In the genomic region with DNA sequence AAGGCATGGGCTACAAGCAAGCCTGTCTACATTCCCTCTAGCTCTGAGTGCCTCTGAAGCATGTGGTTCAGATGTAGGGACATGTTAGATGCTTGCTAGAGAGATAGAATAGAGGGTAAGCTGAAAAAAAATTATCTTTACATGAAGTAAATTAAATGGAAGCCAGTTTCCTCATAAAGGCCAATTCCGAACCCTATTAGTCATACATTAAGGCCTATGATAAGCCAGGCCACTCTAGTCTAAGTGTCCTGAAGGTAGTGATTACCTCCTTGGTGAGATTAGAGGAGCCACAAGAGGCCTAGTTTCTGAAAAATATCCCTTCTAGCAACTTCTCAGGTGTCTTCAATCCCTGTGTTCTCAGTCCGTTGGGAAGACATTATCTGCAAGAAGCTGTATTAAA, we compare ENCODE assay signal across 26 cellular contexts.
A peak's percentile ranks its signal among the peaks of the same experiment; 100 is the strongest.
DNase-seq lines count a peak whose midpoint lies in the region; ATAC-seq and TF ChIP-seq lines count a peak whose summit lies in the region.
"Had no signal": no experiment of that assay in that cellular context is flagged by ENCODE, and none has a peak within 500 bp of the region (broad histone marks: within the 10 kb centered on the region; RNA-seq: fewer than 3 reads in every experiment).

No MANE protein-coding gene starts in this region.

- TF ChIP-seq CTCF in SK-N-SH (IDR thresholded peaks at IDR 0.05) (no peak), mucosa of descending colon (IDR thresholded peaks at IDR 0.05) (no peak), stomach (IDR thresholded peaks at IDR 0.05) (no peak)

- no peak for TF ChIP-seq EP300 in SK-N-SH (IDR thresholded peaks at IDR 0.05; ENCODE audit: borderline replicate concordance in 1 of 2, low read depth in 1 of 2, low read length in 1 of 2)
- TF ChIP-seq EP300 in stomach (IDR thresholded peaks at IDR 0.05): no peak

- H3K4me3 ChIP-seq in SK-N-SH (ENCODE audit: low read depth in 2 of 2, low read length in 1 of 2) (no peak overlapping the region), mucosa of descending colon (no peak overlapping the region), stomach (no peak overlapping the region)
- H3K4me3 ChIP-seq: body of pancreas had no signal

- no peak for TF ChIP-seq RAD21 in SK-N-SH (IDR thresholded peaks at IDR 0.05; ENCODE audit: low read length)

- H3K9ac ChIP-seq in SK-N-SH: no peak overlapping the region

- no peak for DNase-seq in SK-N-SH
- peak; percentile 70 for DNase-seq in amniotic epithelial cell (ENCODE audit: low read depth)
- peak; percentile 62 for DNase-seq in iris pigment epithelial cell (ENCODE audit: low read depth)
- no peak for DNase-seq in mucosa of descending colon
- DNase-seq in activated CD4-positive, alpha-beta T cell treated with anti-CD3 and anti-CD28 coated beads for 4 hours: no peak
- DNase-seq in stomach: no peak
- no peak for DNase-seq in COLO668 (lab: John Stamatoyannopoulos, UW; ENCODE audit: unreplicated experiment)
- DNase-seq: activated CD4-positive, alpha-beta T cell treated with anti-CD3 and anti-CD28 coated beads for 48 hours; activated CD8-positive, alpha-beta memory T cell treated with anti-CD3 and anti-CD28 coated beads for 24 hours; activated gamma-delta T cell; activated naive CD8-positive, alpha-beta T cell treated with anti-CD3 and anti-CD28 coated beads, Interleukin-2, amount 10 ng/mL, durations not matched to agents 7 days and 5 days; activated T-cell treated with anti-CD3 and anti-CD28 coated beads, Interleukin-2, amount 50 U/mL, for 1 hour; body of pancreas; CD4-positive, CD25-positive, alpha-beta regulatory T cell; kidney glomerular epithelial cell; NCI-H1436 treated with DMSO at 0.1 percent for 48 hours; NCI-H2107; NCI-H446; posterior cingulate gyrus; right cardiac atrium; stimulated activated CD4-positive, alpha-beta T cell treated with anti-CD3 and anti-CD28 coated beads, Interleukin-4, amount 100 ng/mL, for 4 hours had no signal

- no peak for ATAC-seq in SK-N-SH treated with all-trans-retinoic acid at 6 μM for 48 hours
- no peak for ATAC-seq in mucosa of descending colon
- ATAC-seq: body of pancreas; right cardiac atrium; Right ventricle myocardium inferior; stimulated activated memory B cell treated with anti-CD40 and anti-IgM and Interleukin-4, amounts not matched to agents 10 μg/mL and 1 μg/mL and 100 μg/mL, for 72 hours had no signal

- peaks cover 19% of the 10 kb centered on the region for H3F3A ChIP-seq in SK-N-SH (replicated peaks; ENCODE audit: insufficient read depth)

- WGBS in SK-N-SH (ENCODE audit: low lambda C conversion rate): 40% methylated on average over 2 of the region's 2 CpGs
- 42 to 93% (median 81%) methylated on average over 2 of the region's 2 CpGs for WGBS in stomach, 5 donors

- no peak for TF ChIP-seq POLR2A in stomach (IDR thresholded peaks at IDR 0.05)

- H3K9me2 ChIP-seq in SK-N-SH: no peaks in the 10 kb centered on the region

- H3K4me2 ChIP-seq in SK-N-SH: no peak overlapping the region

- intact Hi-C loops in mucosa of descending colon (cut with DNase I, micrococcal nuclease) (no loop called here), stomach (cut with DNase I; ENCODE audit: low total_unique reads) (no loop called here)

- H3K4me1 ChIP-seq in SK-N-SH (ENCODE audit: control insufficient read depth in 1 of 2, insufficient read depth in 2 of 2, low read depth in 1 of 2, low read length in 1 of 2) (peaks cover 4 to 25% of the 10 kb centered on the region in 2 experiments; a peak in 3 of 4 replicates), mucosa of descending colon (ENCODE audit: low read depth) (no peaks in the 10 kb centered on the region), stomach (peaks cover 0 to 23% (median 6%) of the 10 kb centered on the region in 4 donors)
- H3K4me1 ChIP-seq: body of pancreas had no signal

- no peaks in the 10 kb centered on the region for H4K20me1 ChIP-seq in SK-N-SH (ENCODE audit: insufficient read depth)

- H3K9me3 ChIP-seq in SK-N-SH (0 out of 2 replicates have a peak, but pooled peaks cover 7% of the 10 kb centered on the region), mucosa of descending colon (no peaks in the 10 kb centered on the region), stomach (no peaks in the 10 kb centered on the region)
- H3K9me3 ChIP-seq: body of pancreas had no signal

- H2AFZ ChIP-seq in SK-N-SH (ENCODE audit: low read depth): no peak overlapping the region; the same call in 1 of the 2 replicates

- H3K36me3 ChIP-seq in SK-N-SH (replicated peaks in 1 of 2; ENCODE audit: control insufficient read depth in 1 of 2, insufficient read depth in 2 of 2, low read length in 1 of 2) (no peaks in the 10 kb centered on the region), mucosa of descending colon (ENCODE audit: low read depth) (no peaks in the 10 kb centered on the region), stomach (no peaks in the 10 kb centered on the region)

- H3K79me2 ChIP-seq in SK-N-SH (ENCODE audit: insufficient read depth): no peaks in the 10 kb centered on the region

- H3K27ac ChIP-seq in SK-N-SH (ENCODE audit: low read depth in 2 of 2, low read length in 1 of 2) (peak overlapping the region in 1 of 2 experiments; percentile 14; a peak in 2 of 4 replicates), stomach (no peak overlapping the region)
- H3K27ac ChIP-seq: 22Rv1, body of pancreas, VCaP had no signal

- H3K27me3 ChIP-seq in SK-N-SH (ENCODE audit: insufficient read depth) (no peaks in the 10 kb centered on the region), stomach (no peaks in the 10 kb centered on the region)
- H3K27me3 ChIP-seq: body of pancreas had no signal

- CTCF ChIA-PET in SK-N-SH (lab: Yijun Ruan, JAX): no interaction called here

- POLR2A ChIA-PET in SK-N-SH (lab: Yijun Ruan, JAX): no interaction called here

TF ChIP-seq in SK-N-SH, 30 proteins besides CTCF, POLR2A, EP300 and RAD21:
- no peak for TF ChIP-seq RXRA (IDR thresholded peaks at IDR 0.05; ENCODE audit: borderline replicate concordance, low read depth)
- TF ChIP-seq FOSL2 (IDR thresholded peaks at IDR 0.05; ENCODE audit: borderline replicate concordance, low read depth): peak; percentile 27; the same call in 1 of the 2 replicates

TF ChIP-seq in SK-N-SH treated with all-trans-retinoic acid at 6 μM for 48 hours, 23 proteins besides CTCF, POLR2A, EP300 and RAD21 (continues in another document):
- TF ChIP-seq PPARA (CRISPR knock-in tag; IDR thresholded peaks at IDR 0.05; ENCODE audit: borderline replicate concordance) (no peak), GLIS3 (CRISPR knock-in tag; IDR thresholded peaks at IDR 0.05) (no peak), SNAI2 (CRISPR knock-in tag; IDR thresholded peaks at IDR 0.05) (no peak), RARB (CRISPR knock-in tag; IDR thresholded peaks at IDR 0.05) (no peak), CSDC2 (CRISPR knock-in tag; IDR thresholded peaks at IDR 0.05) (no peak), ZNF8 (CRISPR knock-in tag; IDR thresholded peaks at IDR 0.05) (no peak), ISL1 (CRISPR knock-in tag; IDR thresholded peaks at IDR 0.05) (no peak), ZFP30 (CRISPR knock-in tag; IDR thresholded peaks at IDR 0.05) (no peak), TCF4 (CRISPR knock-in tag; IDR thresholded peaks at IDR 0.05; ENCODE audit: borderline replicate concordance) (no peak), ZNF70 (CRISPR knock-in tag; IDR thresholded peaks at IDR 0.05) (no peak), ZNF565 (CRISPR knock-in tag; conservative IDR thresholded peaks at IDR 0.05; ENCODE audit: low read depth) (no peak), BACH2 (CRISPR knock-in tag; IDR thresholded peaks at IDR 0.05; ENCODE audit: borderline replicate concordance) (no peak)
- TF ChIP-seq, protein P1, sequence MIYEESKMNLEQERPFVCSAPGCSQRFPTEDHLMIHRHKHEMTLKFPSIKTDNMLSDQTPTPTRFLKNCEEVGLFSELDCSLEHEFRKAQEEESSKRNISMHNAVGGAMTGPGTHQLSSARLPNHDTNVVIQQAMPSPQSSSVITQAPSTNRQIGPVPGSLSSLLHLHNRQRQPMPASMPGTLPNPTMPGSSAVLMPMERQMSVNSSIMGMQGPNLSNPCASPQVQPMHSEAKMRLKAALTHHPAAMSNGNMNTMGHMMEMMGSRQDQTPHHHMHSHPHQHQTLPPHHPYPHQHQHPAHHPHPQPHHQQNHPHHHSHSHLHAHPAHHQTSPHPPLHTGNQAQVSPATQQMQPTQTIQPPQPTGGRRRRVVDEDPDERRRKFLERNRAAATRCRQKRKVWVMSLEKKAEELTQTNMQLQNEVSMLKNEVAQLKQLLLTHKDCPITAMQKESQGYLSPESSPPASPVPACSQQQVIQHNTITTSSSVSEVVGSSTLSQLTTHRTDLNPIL (CRISPR knock-in tag; IDR thresholded peaks at IDR 0.05; ENCODE audit: low read depth): no peak
- TF ChIP-seq, protein P2, sequence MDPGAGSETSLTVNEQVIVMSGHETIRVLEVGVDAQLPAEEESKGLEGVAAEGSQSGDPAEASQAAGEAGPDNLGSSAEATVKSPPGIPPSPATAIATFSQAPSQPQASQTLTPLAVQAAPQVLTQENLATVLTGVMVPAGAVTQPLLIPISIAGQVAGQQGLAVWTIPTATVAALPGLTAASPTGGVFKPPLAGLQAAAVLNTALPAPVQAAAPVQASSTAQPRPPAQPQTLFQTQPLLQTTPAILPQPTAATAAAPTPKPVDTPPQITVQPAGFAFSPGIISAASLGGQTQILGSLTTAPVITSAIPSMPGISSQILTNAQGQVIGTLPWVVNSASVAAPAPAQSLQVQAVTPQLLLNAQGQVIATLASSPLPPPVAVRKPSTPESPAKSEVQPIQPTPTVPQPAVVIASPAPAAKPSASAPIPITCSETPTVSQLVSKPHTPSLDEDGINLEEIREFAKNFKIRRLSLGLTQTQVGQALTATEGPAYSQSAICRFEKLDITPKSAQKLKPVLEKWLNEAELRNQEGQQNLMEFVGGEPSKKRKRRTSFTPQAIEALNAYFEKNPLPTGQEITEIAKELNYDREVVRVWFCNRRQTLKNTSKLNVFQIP (CRISPR knock-in tag; IDR thresholded peaks at IDR 0.05; ENCODE audit: borderline replicate concordance, low read depth): no peak
- TF ChIP-seq, protein P3, sequence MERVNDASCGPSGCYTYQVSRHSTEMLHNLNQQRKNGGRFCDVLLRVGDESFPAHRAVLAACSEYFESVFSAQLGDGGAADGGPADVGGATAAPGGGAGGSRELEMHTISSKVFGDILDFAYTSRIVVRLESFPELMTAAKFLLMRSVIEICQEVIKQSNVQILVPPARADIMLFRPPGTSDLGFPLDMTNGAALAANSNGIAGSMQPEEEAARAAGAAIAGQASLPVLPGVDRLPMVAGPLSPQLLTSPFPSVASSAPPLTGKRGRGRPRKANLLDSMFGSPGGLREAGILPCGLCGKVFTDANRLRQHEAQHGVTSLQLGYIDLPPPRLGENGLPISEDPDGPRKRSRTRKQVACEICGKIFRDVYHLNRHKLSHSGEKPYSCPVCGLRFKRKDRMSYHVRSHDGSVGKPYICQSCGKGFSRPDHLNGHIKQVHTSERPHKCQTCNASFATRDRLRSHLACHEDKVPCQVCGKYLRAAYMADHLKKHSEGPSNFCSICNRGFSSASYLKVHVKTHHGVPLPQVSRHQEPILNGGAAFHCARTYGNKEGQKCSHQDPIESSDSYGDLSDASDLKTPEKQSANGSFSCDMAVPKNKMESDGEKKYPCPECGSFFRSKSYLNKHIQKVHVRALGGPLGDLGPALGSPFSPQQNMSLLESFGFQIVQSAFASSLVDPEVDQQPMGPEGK (CRISPR knock-in tag; IDR thresholded peaks at IDR 0.05; ENCODE audit: borderline replicate concordance): no peak

Comparison
In these comparisons a context has a peak if more than half of its experiments do, and no peak if none do; other contexts are left out.
1. DNase-seq: peak in amniotic epithelial cell (single experiment) and iris pigment epithelial cell (single experiment); none in SK-N-SH (single experiment), mucosa of descending colon (0 of 3), activated CD4-positive, alpha-beta T cell treated with anti-CD3 and anti-CD28 coated beads for 4 hours (0 of 2), stomach (single experiment) and COLO668 (single experiment).